Comparison of ENCODE assay signal across 18 cellular contexts in the genomic region with DNA sequence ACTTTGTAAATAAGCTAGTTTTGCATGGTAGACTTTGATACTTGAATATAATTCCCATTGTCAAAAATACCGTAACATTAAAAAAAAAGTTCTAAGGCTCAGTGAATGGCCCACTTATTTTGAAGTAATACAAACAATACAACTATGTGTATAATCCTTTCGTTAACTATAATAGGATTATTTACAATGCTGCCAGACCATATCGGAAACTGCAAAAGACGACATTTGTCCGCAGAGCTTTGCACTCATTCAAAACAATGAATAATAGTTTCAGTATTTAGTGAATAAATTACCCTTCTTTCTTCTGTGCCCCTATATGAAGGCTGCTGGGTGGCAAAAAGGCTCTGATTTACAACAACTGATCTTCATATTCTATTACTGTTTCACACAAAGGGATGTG.
"Had no signal": no experiment of that assay in that cellular context is flagged by ENCODE, and none has a peak within 500 bp of the region (broad histone marks: within the 10 kb centered on the region; RNA-seq: fewer than 3 reads in every experiment).

No MANE protein-coding gene starts in this region.

- DNase-seq: colonic mucosa; effector CD4-positive, alpha-beta T cell; endodermal cell; immature natural killer cell; left colon; left ventricle myocardium superior; mucosa of descending colon; naive thymus-derived CD8-positive, alpha-beta T cell; right cardiac atrium; small intestine; stimulated activated CD4-positive, alpha-beta T cell treated with anti-CD3 and anti-CD28 coated beads, Interleukin-12 subunit alpha, Interleukin-12 subunit beta, amount 100 ng/mL, for 4 hours; stimulated activated naive CD4-positive, alpha-beta T cell treated with Interleukin-2 at 50 U/mL for 16 hours; upper lobe of right lung had no signal

- H3K4me3 ChIP-seq: colonic mucosa, gastroesophageal sphincter, lung, mucosa of descending colon, tibial nerve, upper lobe of right lung, vagina had no signal

- H3K4me1 ChIP-seq: colonic mucosa, gastroesophageal sphincter, tibial nerve, upper lobe of right lung had no signal

- H3K9me3 ChIP-seq: colonic mucosa, gastroesophageal sphincter, mucosa of descending colon, neutrophil, tibial nerve, upper lobe of right lung, vagina had no signal

- H3K27ac ChIP-seq: colonic mucosa, gastroesophageal sphincter, neutrophil, tibial nerve, upper lobe of right lung, vagina had no signal

- H3K27me3 ChIP-seq: colonic mucosa, gastroesophageal sphincter, neutrophil, tibial nerve, upper lobe of right lung, vagina had no signal
